ENCODE assay signal across 14 cellular contexts in the genomic region with DNA sequence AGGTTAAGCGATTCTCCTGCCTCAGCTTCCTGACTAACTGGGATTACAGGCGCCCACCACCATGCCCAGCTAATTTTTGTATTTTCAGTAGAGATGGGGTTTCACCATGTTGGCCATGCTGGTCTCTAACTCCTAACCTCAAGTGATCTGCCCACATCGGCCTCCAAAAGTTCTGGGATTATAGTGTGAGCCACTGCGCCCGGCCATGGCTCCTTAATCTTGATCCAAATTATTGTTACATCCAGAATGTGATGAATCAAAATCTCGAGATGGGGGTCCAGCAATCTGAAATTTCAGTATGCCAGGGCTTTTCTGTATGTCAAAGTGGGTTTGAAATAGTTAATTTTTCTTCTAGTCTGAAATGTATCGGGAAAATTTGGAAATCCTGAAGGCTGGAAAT. TPM values are rescaled to one million over a fixed set of nuclear protein-coding genes. Genes with fewer than 3 reads are reported as not detected.
DNase-seq lines count a peak whose midpoint lies in the region; ATAC-seq and TF ChIP-seq lines count a peak whose summit lies in the region.
"Had no signal": no experiment of that assay in that cellular context is flagged by ENCODE, and none has a peak within 500 bp of the region (broad histone marks: within the 10 kb centered on the region; RNA-seq: fewer than 3 reads in every experiment).

No MANE protein-coding gene starts in this region.

- H3K27ac Mint-ChIP-seq in activated CD8-positive, alpha-beta memory T cell treated with anti-CD3 and anti-CD28 coated beads, Interleukin-2, amount 10 ng/mL, durations not matched to agents 7 days and 5 days, result peak overlapping the region; percentile 93
- H3K27ac Mint-ChIP-seq in central memory CD8-positive, alpha-beta T cell (ENCODE audit: low read depth), result no peak overlapping the region
- peak overlapping the region; percentile 85 for H3K27ac Mint-ChIP-seq in stimulated activated memory B cell treated with anti-CD40 and anti-IgM and Interleukin-4, amounts not matched to agents 10 μg/mL and 1 μg/mL and 100 μg/mL, for 72 hours

- H3K4me1 Mint-ChIP-seq in activated CD8-positive, alpha-beta memory T cell treated with anti-CD3 and anti-CD28 coated beads, Interleukin-2, amount 10 ng/mL, durations not matched to agents 7 days and 5 days, result peaks cover 56% of the 10 kb centered on the region
- peaks cover 61% of the 10 kb centered on the region for H3K4me1 Mint-ChIP-seq in central memory CD8-positive, alpha-beta T cell
- peaks cover 54% of the 10 kb centered on the region for H3K4me1 Mint-ChIP-seq in stimulated activated memory B cell treated with anti-CD40 and anti-IgM and Interleukin-4, amounts not matched to agents 10 μg/mL and 1 μg/mL and 100 μg/mL, for 72 hours

- peak; percentile 22 for DNase-seq in activated CD8-positive, alpha-beta memory T cell treated with anti-CD3 and anti-CD28 coated beads, Interleukin-2, amount 10 ng/mL, durations not matched to agents 7 days and 5 days
- DNase-seq in activated CD8-positive, alpha-beta memory T cell treated with anti-CD3 and anti-CD28 coated beads, Interleukin-2, amount 50 U/mL, for 4 hours, result no peak
- DNase-seq in central memory CD8-positive, alpha-beta T cell (ENCODE audit: low spot score in 2 of 2), result no peak
- no peak for DNase-seq in SHP77 (lab: John Stamatoyannopoulos, UW)
- DNase-seq in H7, result no peak
- no peak for DNase-seq in OCI-M1 (lab: John Stamatoyannopoulos, UW)
- DNase-seq: ACHN, dorsolateral prefrontal cortex, MG63, sigmoid colon, WERI-Rb-1 had no signal

- H3K9me2 ChIP-seq in OCI-LY1 (ENCODE audit: low read depth, low read length), result no peaks in the 10 kb centered on the region

- peak overlapping the region; percentile 80; the same call in 1 of the 2 replicates for H3K9ac ChIP-seq in OCI-LY1 (ENCODE audit: low read length)

- no peaks in the 10 kb centered on the region for H4K20me1 ChIP-seq in OCI-LY1 (ENCODE audit: insufficient read depth, low read length)

- H3K4me1 ChIP-seq in OCI-LY1 (ENCODE audit: insufficient read depth, low read length, severe bottlenecking), result peaks cover 64% of the 10 kb centered on the region

- CTCF ChIA-PET in activated CD8-positive, alpha-beta memory T cell treated with anti-CD3 and anti-CD28 coated beads, Interleukin-2, amount 10 ng/mL, durations not matched to agents 7 days and 5 days (lab: Charles Lee), result no interaction called here

- no peak overlapping the region for H2AFZ ChIP-seq in OCI-LY1 (ENCODE audit: low read length)

- peaks cover 58% of the 10 kb centered on the region for H3K36me3 Mint-ChIP-seq in activated CD8-positive, alpha-beta memory T cell treated with anti-CD3 and anti-CD28 coated beads, Interleukin-2, amount 10 ng/mL, durations not matched to agents 7 days and 5 days
- H3K36me3 Mint-ChIP-seq in central memory CD8-positive, alpha-beta T cell (ENCODE audit: insufficient read depth), result peaks cover 63% of the 10 kb centered on the region
- peaks cover 46% of the 10 kb centered on the region for H3K36me3 Mint-ChIP-seq in stimulated activated memory B cell treated with anti-CD40 and anti-IgM and Interleukin-4, amounts not matched to agents 10 μg/mL and 1 μg/mL and 100 μg/mL, for 72 hours

- no peak for ATAC-seq in activated CD8-positive, alpha-beta memory T cell treated with anti-CD3 and anti-CD28 coated beads, Interleukin-2, amount 10 ng/mL, durations not matched to agents 7 days and 5 days
- no peak for ATAC-seq in central memory CD8-positive, alpha-beta T cell (replicated peaks; ENCODE audit: extremely low read depth, poor library complexity, severe bottlenecking)
- ATAC-seq in stimulated activated memory B cell treated with anti-CD40 and anti-IgM and Interleukin-4, amounts not matched to agents 10 μg/mL and 1 μg/mL and 100 μg/mL, for 72 hours, result no peak

- H3K36me3 ChIP-seq in OCI-LY1 (ENCODE audit: insufficient read depth, low read length) (peaks cover 54% of the 10 kb centered on the region), H7 (replicated peaks; ENCODE audit: control insufficient read depth, insufficient read depth, low read length) (peaks cover 24% of the 10 kb centered on the region)

- peaks cover 22% of the 10 kb centered on the region; the same call in 1 of the 2 replicates for H3F3A ChIP-seq in OCI-LY1 (ENCODE audit: insufficient read depth, low read length)

- H3K27me3 Mint-ChIP-seq in activated CD8-positive, alpha-beta memory T cell treated with anti-CD3 and anti-CD28 coated beads, Interleukin-2, amount 10 ng/mL, durations not matched to agents 7 days and 5 days, result no peaks in the 10 kb centered on the region
- no peaks in the 10 kb centered on the region for H3K27me3 Mint-ChIP-seq in central memory CD8-positive, alpha-beta T cell
- H3K27me3 Mint-ChIP-seq in stimulated activated memory B cell treated with anti-CD40 and anti-IgM and Interleukin-4, amounts not matched to agents 10 μg/mL and 1 μg/mL and 100 μg/mL, for 72 hours, result no peaks in the 10 kb centered on the region

- peak overlapping the region; percentile 99 for H3K27ac ChIP-seq in OCI-LY1 (ENCODE audit: low read depth, low read length, poor library complexity, severe bottlenecking)
- H3K27ac ChIP-seq: ascending aorta, dorsolateral prefrontal cortex had no signal

- no peaks in the 10 kb centered on the region for H3K9me3 Mint-ChIP-seq in activated CD8-positive, alpha-beta memory T cell treated with anti-CD3 and anti-CD28 coated beads, Interleukin-2, amount 10 ng/mL, durations not matched to agents 7 days and 5 days (ENCODE audit: low read depth)
- H3K9me3 Mint-ChIP-seq in central memory CD8-positive, alpha-beta T cell, result no peaks in the 10 kb centered on the region
- H3K9me3 Mint-ChIP-seq in stimulated activated memory B cell treated with anti-CD40 and anti-IgM and Interleukin-4, amounts not matched to agents 10 μg/mL and 1 μg/mL and 100 μg/mL, for 72 hours, result no peaks in the 10 kb centered on the region

- no peak for TF ChIP-seq CTCF in OCI-LY1 (IDR thresholded peaks at IDR 0.05; ENCODE audit: low read length)

- H3K79me2 ChIP-seq in OCI-LY1 (ENCODE audit: insufficient read depth, low read length), result peaks cover 17% of the 10 kb centered on the region

- H3K4me3 Mint-ChIP-seq in activated CD8-positive, alpha-beta memory T cell treated with anti-CD3 and anti-CD28 coated beads, Interleukin-2, amount 10 ng/mL, durations not matched to agents 7 days and 5 days, result no peak overlapping the region
- H3K4me3 Mint-ChIP-seq in central memory CD8-positive, alpha-beta T cell, result peak overlapping the region; percentile 31
- H3K4me3 Mint-ChIP-seq in stimulated activated memory B cell treated with anti-CD40 and anti-IgM and Interleukin-4, amounts not matched to agents 10 μg/mL and 1 μg/mL and 100 μg/mL, for 72 hours, result no peak overlapping the region

- H3K27me3 ChIP-seq in OCI-LY1 (ENCODE audit: insufficient read depth, low read length), result no peaks in the 10 kb centered on the region
- no peaks in the 10 kb centered on the region for H3K27me3 ChIP-seq in H7 (ENCODE audit: control insufficient read depth, insufficient read depth, low read length)
- H3K27me3 ChIP-seq: ascending aorta, dorsolateral prefrontal cortex, MG63, sigmoid colon had no signal

- H3K9me3 ChIP-seq in OCI-LY1 (ENCODE audit: low read length), result no peaks in the 10 kb centered on the region
- H3K9me3 ChIP-seq: ascending aorta, MG63, sigmoid colon had no signal

- H3K4me3 ChIP-seq in OCI-LY1 (ENCODE audit: low read depth, low read length, poor library complexity, severe bottlenecking) (peak overlapping the region; percentile 67), H7 (ENCODE audit: insufficient read depth, low read depth, low read length) (no peak overlapping the region)
- H3K4me3 ChIP-seq: ascending aorta, dorsolateral prefrontal cortex, sigmoid colon had no signal

- H3K4me2 ChIP-seq in OCI-LY1 (ENCODE audit: low read length), result peak overlapping the region; percentile 99

RNA-seq across cellular contexts. Expression of a gene that starts 3.7 kb away (rescaled TPM):
- total RNA-seq in activated CD8-positive, alpha-beta memory T cell treated with anti-CD3 and anti-CD28 coated beads, Interleukin-2, amount 10 ng/mL, durations not matched to agents 7 days and 5 days, result 100 to 1,000 TPM; 715 to 800 TPM
- 901 and 1,070 TPM in 2 replicates for total RNA-seq in H7 (2014; rRNA removed; shearing (Covaris generic))

RNA-seq across cellular contexts. Expression of a gene that starts 3.9 kb away (rescaled TPM):
- total RNA-seq in activated CD8-positive, alpha-beta memory T cell treated with anti-CD3 and anti-CD28 coated beads, Interleukin-2, amount 10 ng/mL, durations not matched to agents 7 days and 5 days, result 10 to 100 TPM; 32.1 to 42.4 TPM
- 0.83 and 0.96 TPM in 2 replicates for total RNA-seq in H7 (2014; rRNA removed; shearing (Covaris generic))

Comparison
In these comparisons a context has a peak if more than half of its experiments do, and no peak if none do; other contexts are left out.
1. RNA of a gene that starts 3.9 kb away (total RNA-seq): 32.1 to 42.4 TPM in activated CD8-positive, alpha-beta memory T cell treated with anti-CD3 and anti-CD28 coated beads, Interleukin-2, amount 10 ng/mL, durations not matched to agents 7 days and 5 days; 0.83 to 0.96 TPM in H7; every median in the first group is over 10 times any median in the second.